8 cellular contexts compared by ENCODE assay signal in the genomic region with DNA sequence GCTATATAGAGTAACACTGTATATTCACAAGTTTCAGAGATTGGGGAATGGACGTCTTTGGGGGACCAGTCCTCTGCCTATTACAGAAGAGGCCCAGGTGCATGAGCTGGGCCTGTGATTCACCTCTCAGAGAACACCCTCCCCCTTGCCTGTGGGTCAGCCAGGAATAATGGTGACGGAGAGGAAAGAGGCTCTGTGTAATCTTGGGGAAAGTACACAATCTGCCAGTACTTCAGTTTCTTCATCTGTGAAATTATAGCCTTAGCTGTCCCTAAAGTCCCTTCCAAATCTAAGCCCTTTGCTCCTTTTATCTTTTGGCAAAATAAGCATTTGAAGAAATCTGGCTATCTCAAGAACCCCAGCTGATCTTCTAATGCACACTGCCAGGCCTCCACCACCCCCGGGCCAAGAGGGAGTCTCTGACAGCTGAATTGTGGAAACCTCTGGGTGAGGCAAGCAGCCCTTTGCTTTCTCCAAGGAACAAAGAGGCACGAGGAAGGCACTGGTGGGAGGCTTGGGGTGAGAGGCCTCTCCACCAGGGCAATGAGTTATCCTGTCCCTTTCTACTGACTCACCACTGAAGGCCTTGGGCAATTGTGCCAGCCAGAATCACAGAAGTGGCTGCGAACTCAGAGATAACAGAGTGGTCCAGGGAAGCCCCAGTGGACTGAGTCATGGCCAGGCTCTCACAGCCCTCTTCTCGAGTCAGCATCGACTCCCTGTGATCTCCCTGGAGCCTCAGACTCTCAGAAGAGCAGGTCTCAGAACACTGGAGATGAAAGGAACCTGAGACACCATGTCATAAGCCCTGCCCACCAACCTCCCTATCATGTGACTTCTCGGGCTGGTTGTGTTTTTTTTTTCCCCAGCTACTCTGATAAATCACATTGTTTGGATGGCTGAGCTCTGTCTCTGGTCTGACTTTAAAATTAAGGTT. TPM values are rescaled to one million over a fixed set of nuclear protein-coding genes. Genes with fewer than 3 reads are reported as not detected.
DNase-seq lines count a peak whose midpoint lies in the region; ATAC-seq and TF ChIP-seq lines count a peak whose summit lies in the region.

No MANE protein-coding gene starts in this region.

- H3K9me3 ChIP-seq in sigmoid colon, result no peaks in the 10 kb centered on the region

- peak overlapping the region; percentile 61 to 80 (median 76) for H3K27ac ChIP-seq in sigmoid colon

- no peaks in the 10 kb centered on the region for H3K27me3 Mint-ChIP-seq in activated T-cell treated with anti-CD3 and anti-CD28 coated beads, Interleukin-2, amount 50 U/mL, for 4 hours (ENCODE audit: low read depth)

- H3K4me1 ChIP-seq in sigmoid colon, result peaks cover 0 to 33% (median 30%) of the 10 kb centered on the region in 4 donors

- no peaks in the 10 kb centered on the region for H3K36me3 Mint-ChIP-seq in activated T-cell treated with anti-CD3 and anti-CD28 coated beads, Interleukin-2, amount 50 U/mL, for 4 hours (ENCODE audit: insufficient read depth)

- H3K36me3 ChIP-seq in sigmoid colon, result no peaks in the 10 kb centered on the region

- ATAC-seq in GM21576 (IDR thresholded peaks at IDR 0.05; ENCODE audit: unreplicated experiment) (peak; percentile 40), HG03457 (IDR thresholded peaks at IDR 0.05; ENCODE audit: unreplicated experiment) (no peak)
- ATAC-seq in activated T-cell treated with anti-CD3 and anti-CD28 coated beads, Interleukin-2, amount 50 U/mL, for 4 hours, result peak; percentile 88

- no peaks in the 10 kb centered on the region for H3K27me3 ChIP-seq in sigmoid colon

- peaks cover 54% of the 10 kb centered on the region for H3K4me1 Mint-ChIP-seq in activated T-cell treated with anti-CD3 and anti-CD28 coated beads, Interleukin-2, amount 50 U/mL, for 4 hours (ENCODE audit: low read depth)

- TF ChIP-seq POLR2A in sigmoid colon (IDR thresholded peaks at IDR 0.05), result no peak

- intact Hi-C loops in sigmoid colon (cut with DNase I), result no loop called here

- H3K4me3 ChIP-seq in fibroblast of villous mesenchyme (ENCODE audit: low read depth, low read length) (no peak overlapping the region), sigmoid colon (no peak overlapping the region)

- in situ Hi-C loops in ACHN (cut with HindIII; ENCODE audit: low pct_ligation_motif_present, low pct_unique_long_range_greater_than_20kb, low sequenced_read_pairs), result no loop called here

- DNase-seq in ACHN, result peak; percentile 42
- DNase-seq in NCI-H510A (lab: John Stamatoyannopoulos, UW), result peak; percentile 37
- peak; percentile 56 for DNase-seq in activated T-cell treated with anti-CD3 and anti-CD28 coated beads, Interleukin-2, amount 50 U/mL, for 4 hours
- DNase-seq in fibroblast of villous mesenchyme (ENCODE audit: low read depth), result peak; percentile 84
- peak; percentile 69 for DNase-seq in sigmoid colon
- no peak for DNase-seq in globus pallidus (ENCODE audit: low spot score)

- H3K4me3 Mint-ChIP-seq in activated T-cell treated with anti-CD3 and anti-CD28 coated beads, Interleukin-2, amount 50 U/mL, for 4 hours, result peak overlapping the region; percentile 2

- TF ChIP-seq EP300 in sigmoid colon (IDR thresholded peaks at IDR 0.05), result no peak

- 54 to 57% methylated on average over 8 of the region's 8 CpGs for WGBS in sigmoid colon, 2 donors

- no peak for TF ChIP-seq CTCF in fibroblast of villous mesenchyme (IDR thresholded peaks at IDR 0.05; ENCODE audit: insufficient read depth, low read depth, low read length)
- TF ChIP-seq CTCF in sigmoid colon (IDR thresholded peaks at IDR 0.05), result no peak

- H3K9me3 Mint-ChIP-seq in activated T-cell treated with anti-CD3 and anti-CD28 coated beads, Interleukin-2, amount 50 U/mL, for 4 hours, result no peaks in the 10 kb centered on the region

RNA-seq across cellular contexts. Expression of gene CCNL1, which starts 31.8 kb away (rescaled TPM):
- 100 to 1,000 TPM; 138 to 152 (median 151) TPM for total RNA-seq in activated T-cell treated with anti-CD3 and anti-CD28 coated beads, Interleukin-2, amount 50 U/mL, for 4 hours
- total RNA-seq in fibroblast of villous mesenchyme, result 108 and 175 TPM in 2 replicates
- total RNA-seq in sigmoid colon, result 100 to 1,000 TPM; 110 to 403 (median 215) TPM
- polyA plus RNA-seq in sigmoid colon, result 10 to 100 TPM; 25.2 to 67.9 (median 28.8) TPM
